Comparison of ENCODE assay signal across 8 cellular contexts in the genomic region with DNA sequence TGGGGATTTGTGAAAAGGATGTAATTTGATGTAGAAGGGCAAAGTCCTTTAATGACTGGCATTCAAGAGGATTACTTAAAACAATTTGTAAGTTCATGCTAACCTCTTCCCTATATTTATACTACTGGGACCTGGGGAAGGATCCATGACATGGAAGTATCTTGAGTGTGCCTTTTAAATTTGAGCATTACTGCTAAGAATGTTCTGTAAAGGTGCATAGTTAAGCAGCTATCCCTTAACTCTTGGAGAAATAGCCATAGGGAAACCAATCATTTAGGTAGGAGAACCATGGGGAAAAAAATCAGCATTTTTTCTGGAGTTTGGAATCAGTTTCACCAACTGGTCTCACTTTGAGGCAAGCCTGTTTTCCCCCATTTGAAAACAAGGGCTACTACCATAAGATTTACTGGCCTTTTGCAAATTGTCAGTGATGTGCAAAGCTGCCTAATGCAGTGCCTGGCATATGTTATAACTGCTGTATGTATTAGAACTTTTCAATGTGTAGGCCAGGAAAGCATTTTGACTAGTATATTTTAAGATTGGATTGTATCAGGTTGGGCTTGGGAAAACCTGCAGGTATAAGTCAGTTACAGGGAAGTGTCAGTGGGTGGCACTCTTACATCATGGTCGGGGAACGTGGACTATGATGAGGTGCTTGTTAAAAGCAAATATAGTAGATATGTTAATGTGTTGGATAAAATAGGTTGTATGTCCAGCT.
A peak's percentile ranks its signal among the peaks of the same experiment; 100 is the strongest.
DNase-seq lines count a peak whose midpoint lies in the region; ATAC-seq, FAIRE-seq and TF ChIP-seq lines count a peak whose summit lies in the region.
"Had no signal": no experiment of that assay in that cellular context is flagged by ENCODE, and none has a peak within 500 bp of the region (broad histone marks: within the 10 kb centered on the region; RNA-seq: fewer than 3 reads in every experiment).

No MANE protein-coding gene starts in this region.

- no peaks in the 10 kb centered on the region for H3K36me3 Mint-ChIP-seq in IgD-negative memory B cell

- H3K4me3 Mint-ChIP-seq in IgD-negative memory B cell: peak overlapping the region; percentile 38 to 73 (median 50)

- H3K4me3 ChIP-seq in Panc1 (ENCODE audit: low read depth in 2 of 2, low read length in 2 of 2) (peak overlapping the region in 1 of 2 experiments; percentile 97; a peak in 3 of 4 replicates), iPS-18a (ENCODE audit: low read length) (peak overlapping the region; percentile 74)

- H3K4me1 Mint-ChIP-seq in IgD-negative memory B cell: peaks cover 33 to 52% (median 36%) of the 10 kb centered on the region in 3 donors

- intact Hi-C loops in Panc1 (cut with micrococcal nuclease; ENCODE audit: unreplicated experiment): loop anchor here (2.0 kb wide), 1 partner anchor 72 kb away; the partner anchor contains the start of gene PRSS12

- TF ChIP-seq CTCF in Panc1 (IDR thresholded peaks at IDR 0.05): peak; percentile 54

- H3K9me3 Mint-ChIP-seq in IgD-negative memory B cell: no peaks in the 10 kb centered on the region

- POLR2A ChIA-PET in Panc1 (lab: Charles Lee): no interaction called here

- H3K9ac ChIP-seq in iPS-18a (ENCODE audit: low read length): peak overlapping the region; percentile 91

- H3K36me3 ChIP-seq in Panc1 (ENCODE audit: control insufficient read depth, insufficient read depth, low read length): peaks cover 14% of the 10 kb centered on the region
- H3K36me3 ChIP-seq in iPS-18a (ENCODE audit: control insufficient read depth, low read depth, low read length): peaks cover 25% of the 10 kb centered on the region

- DNase-seq in Panc1 (ENCODE audit: low read depth, low spot score) (peak; percentile 41), astrocyte of the hippocampus (ENCODE audit: low read depth, low spot score) (peak; percentile 77)
- DNase-seq in stimulated activated CD4-positive, alpha-beta T cell treated with anti-CD3 and anti-CD28 coated beads, Interleukin-1b, Interleukin-23, amount 100 ng/mL, for 48 hours: peak; percentile 31

- H3K27me3 ChIP-seq in Panc1 (ENCODE audit: control insufficient read depth, insufficient read depth, low read length): no peaks in the 10 kb centered on the region
- no peaks in the 10 kb centered on the region for H3K27me3 ChIP-seq in iPS-18a (ENCODE audit: control insufficient read depth, insufficient read depth, low read length)

- peak; percentile 91 for FAIRE-seq in G401.6 (lab: Jason Lieb, UNC)

- no TSS peak for BruUV-seq in Panc1 (replicated peaks; lab: Mats Ljungman, UMichigan)

- peak overlapping the region; percentile 96; the same call in 1 of the 2 replicates for H3K27ac ChIP-seq in Panc1 (ENCODE audit: low read length)
- peak overlapping the region; percentile 56 for H3K27ac ChIP-seq in iPS-18a (ENCODE audit: low read length)

- CTCF ChIA-PET in Panc1 (lab: Charles Lee): no interaction called here

- H3K9me3 ChIP-seq in Panc1 (ENCODE audit: control insufficient read depth, insufficient read depth, low read depth, low read length): no peaks in the 10 kb centered on the region
- H3K9me3 ChIP-seq in iPS-18a (ENCODE audit: control insufficient read depth, low read depth, low read length): no peaks in the 10 kb centered on the region

- peaks cover 16% of the 10 kb centered on the region for H3K4me1 ChIP-seq in Panc1 (ENCODE audit: control insufficient read depth, insufficient read depth, low read length)
- H3K4me1 ChIP-seq in iPS-18a (ENCODE audit: control insufficient read depth, low read depth, low read length): peaks cover 13% of the 10 kb centered on the region

- ATAC-seq in GM21381 (IDR thresholded peaks at IDR 0.05; ENCODE audit: unreplicated experiment) (peak; percentile 23), Panc1 (0 out of 2 replicates have a peak, but pooled peaks have one; percentile 20)
- ATAC-seq: right cardiac atrium had no signal

- in situ Hi-C loops in Panc1 (cut with HindIII; ENCODE audit: low pct_unique_long_range_greater_than_20kb, low sequenced_read_pairs): no loop called here

- H3K27ac Mint-ChIP-seq in IgD-negative memory B cell: peak overlapping the region; percentile 1 to 61 (median 47)

- no peaks in the 10 kb centered on the region for H3K27me3 Mint-ChIP-seq in IgD-negative memory B cell
